In the genomic region with DNA sequence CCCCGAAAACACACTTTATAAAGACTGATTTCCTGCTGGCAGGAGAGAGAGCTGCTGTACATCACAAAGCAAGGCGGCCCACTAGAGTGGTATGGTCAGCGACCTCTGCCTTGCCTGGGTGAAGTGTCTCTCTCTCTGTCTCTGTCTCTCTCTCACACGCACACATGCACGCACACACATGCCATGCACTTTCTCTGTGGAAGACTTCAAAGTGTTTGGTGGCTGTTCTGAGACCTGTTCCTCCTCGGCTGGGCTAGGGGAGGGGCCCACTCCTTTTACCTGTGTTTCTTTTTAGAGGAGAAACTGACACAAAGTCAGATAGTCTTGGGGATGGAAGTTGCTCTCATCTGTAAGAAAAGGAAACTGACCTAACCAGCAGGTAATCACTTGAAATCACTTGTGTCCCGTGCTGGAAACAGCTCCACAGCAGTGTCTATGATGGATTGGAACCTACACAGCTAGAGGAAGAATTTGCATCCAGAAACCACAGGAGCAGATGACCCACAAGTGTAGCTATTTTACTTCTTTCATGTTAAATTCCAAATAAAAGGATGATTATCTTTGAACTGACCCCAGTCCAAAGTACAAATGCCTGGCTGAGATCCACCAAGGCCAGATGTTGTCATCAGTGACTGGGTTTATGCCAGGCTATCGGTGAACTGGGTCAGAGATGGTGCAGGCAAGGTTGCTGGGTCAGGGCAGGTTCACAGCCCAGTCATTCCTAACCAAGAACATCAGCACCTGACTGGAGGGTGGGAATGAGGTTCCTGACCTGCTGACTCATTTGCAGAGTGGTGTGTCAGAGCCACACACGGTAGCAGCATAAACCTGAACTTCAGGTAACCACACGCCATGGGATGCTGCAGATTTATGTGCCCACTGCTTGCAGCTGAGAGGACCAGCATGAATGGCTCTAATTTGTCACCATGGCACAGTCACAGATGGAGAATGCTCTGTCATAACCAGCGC, we compare ENCODE assay signal across 10 cellular contexts.
DNase-seq lines count a peak whose midpoint lies in the region; ATAC-seq and TF ChIP-seq lines count a peak whose summit lies in the region.
"Had no signal": no experiment of that assay in that cellular context is flagged by ENCODE, and none has a peak within 500 bp of the region (broad histone marks: within the 10 kb centered on the region; RNA-seq: fewer than 3 reads in every experiment).

No MANE protein-coding gene starts in this region.

- no peak overlapping the region for H3K4me3 ChIP-seq in Karpas-422 (ENCODE audit: low read length)
- H3K4me3 ChIP-seq in epithelial cell of proximal tubule (ENCODE audit: low read depth, low read length), result no peak overlapping the region
- no peak overlapping the region for H3K4me3 ChIP-seq in effector memory CD4-positive, alpha-beta T cell (ENCODE audit: insufficient read depth, low read depth, low read length, poor library complexity, severe bottlenecking)
- H3K4me3 ChIP-seq: ovary had no signal

- POLR2A ChIA-PET in activated CD8-positive, alpha-beta T cell treated with anti-CD3 and anti-CD28 coated beads for 36 hours (lab: Charles Lee), result no interaction called here
- POLR2A ChIA-PET in activated CD8-positive, alpha-beta T cell treated with anti-CD3 and anti-CD28 coated beads, Interleukin-2, amount 10 ng/mL, durations not matched to agents 7 days and 5 days (lab: Charles Lee), result no interaction called here

- H3K27ac ChIP-seq in Karpas-422 (ENCODE audit: low read length), result no peak overlapping the region
- no peak overlapping the region for H3K27ac ChIP-seq in effector memory CD4-positive, alpha-beta T cell (ENCODE audit: insufficient read depth, low read length, poor library complexity, severe bottlenecking)
- H3K27ac ChIP-seq: ovary had no signal

- CTCF ChIA-PET in activated CD8-positive, alpha-beta T cell treated with anti-CD3 and anti-CD28 coated beads for 36 hours (lab: Charles Lee), result interaction anchor here (1.5 kb wide), 1 partner anchor 322 kb away, joined by 3 read pairs; no protein-coding TSS in a partner anchor
- CTCF ChIA-PET in activated CD8-positive, alpha-beta T cell treated with anti-CD3 and anti-CD28 coated beads, Interleukin-2, amount 10 ng/mL, durations not matched to agents 7 days and 5 days (lab: Charles Lee), result no interaction called here

- H3K4me1 Mint-ChIP-seq in activated CD8-positive, alpha-beta T cell treated with anti-CD3 and anti-CD28 coated beads for 36 hours (ENCODE audit: low read depth), result peaks cover 11% of the 10 kb centered on the region
- peaks cover 6% of the 10 kb centered on the region for H3K4me1 Mint-ChIP-seq in activated CD8-positive, alpha-beta T cell treated with anti-CD3 and anti-CD28 coated beads, Interleukin-2, amount 10 ng/mL, durations not matched to agents 7 days and 5 days (ENCODE audit: low read depth)

- intact Hi-C loops in activated CD8-positive, alpha-beta T cell treated with anti-CD3 and anti-CD28 coated beads for 36 hours (cut with micrococcal nuclease), result no loop called here

- TF ChIP-seq CTCF in activated CD8-positive, alpha-beta T cell treated with anti-CD3 and anti-CD28 coated beads for 36 hours (IDR thresholded peaks at IDR 0.05), result no peak
- TF ChIP-seq CTCF in epithelial cell of proximal tubule (conservative IDR thresholded peaks at IDR 0.05; ENCODE audit: low read depth, low read length), result no peak

- H3K9ac ChIP-seq in Karpas-422 (ENCODE audit: low read length), result 0 out of 2 replicates have a peak overlapping the region, but pooled peaks have one; percentile 5

- H3K4me1 ChIP-seq in Karpas-422 (ENCODE audit: low read length), result peaks cover 21% of the 10 kb centered on the region
- H3K4me1 ChIP-seq in effector memory CD4-positive, alpha-beta T cell (ENCODE audit: control insufficient read depth, insufficient read depth, low read length, poor library complexity, severe bottlenecking), result no peaks in the 10 kb centered on the region

- H3K4me2 ChIP-seq in Karpas-422 (ENCODE audit: low read depth, low read length, poor library complexity, severe bottlenecking), result peak overlapping the region; percentile 5

- H3K36me3 ChIP-seq in Karpas-422 (ENCODE audit: insufficient read depth, low read length), result no peaks in the 10 kb centered on the region
- H3K36me3 ChIP-seq in effector memory CD4-positive, alpha-beta T cell (ENCODE audit: control insufficient read depth, insufficient read depth, low read length), result no peaks in the 10 kb centered on the region
- H3K36me3 ChIP-seq: ovary had no signal

- no peaks in the 10 kb centered on the region for H3K9me3 Mint-ChIP-seq in activated CD8-positive, alpha-beta T cell treated with anti-CD3 and anti-CD28 coated beads for 36 hours
- no peaks in the 10 kb centered on the region for H3K9me3 Mint-ChIP-seq in activated CD8-positive, alpha-beta T cell treated with anti-CD3 and anti-CD28 coated beads, Interleukin-2, amount 10 ng/mL, durations not matched to agents 7 days and 5 days (ENCODE audit: insufficient read depth)

- no peak overlapping the region for H3K4me3 Mint-ChIP-seq in activated CD8-positive, alpha-beta T cell treated with anti-CD3 and anti-CD28 coated beads for 36 hours
- H3K4me3 Mint-ChIP-seq in activated CD8-positive, alpha-beta T cell treated with anti-CD3 and anti-CD28 coated beads, Interleukin-2, amount 10 ng/mL, durations not matched to agents 7 days and 5 days, result no peak overlapping the region

- ATAC-seq in activated CD8-positive, alpha-beta T cell treated with anti-CD3 and anti-CD28 coated beads for 36 hours, result peak; percentile 61
- no peak for ATAC-seq in activated CD8-positive, alpha-beta T cell treated with anti-CD3 and anti-CD28 coated beads, Interleukin-2, amount 10 ng/mL, durations not matched to agents 7 days and 5 days
- ATAC-seq in stimulated activated naive CD8-positive, alpha-beta T cell treated with anti-CD3 and anti-CD28 coated beads, Interleukin-15, Interleukin-2, amounts not matched to agents 100 U/mL and 50 U/mL, for 24 hours, result peak; percentile 23

- no peaks in the 10 kb centered on the region for H4K20me1 ChIP-seq in Karpas-422 (ENCODE audit: insufficient read depth, low read depth, low read length)

- H3K9me3 ChIP-seq in Karpas-422 (ENCODE audit: low read length), result no peaks in the 10 kb centered on the region
- H3K9me3 ChIP-seq in effector memory CD4-positive, alpha-beta T cell (ENCODE audit: control insufficient read depth, low read length), result no peaks in the 10 kb centered on the region
- H3K9me3 ChIP-seq: ovary had no signal

- peak; percentile 23 for DNase-seq in activated CD8-positive, alpha-beta T cell treated with anti-CD3 and anti-CD28 coated beads for 36 hours
- DNase-seq in activated CD8-positive, alpha-beta T cell treated with anti-CD3 and anti-CD28 coated beads, Interleukin-2, amount 10 ng/mL, durations not matched to agents 7 days and 5 days, result no peak
- DNase-seq in Karpas-422, result no peak
- peak; percentile 44 for DNase-seq in epithelial cell of proximal tubule (ENCODE audit: low read depth)
- DNase-seq in stimulated activated naive CD8-positive, alpha-beta T cell treated with anti-CD3 and anti-CD28 coated beads, Interleukin-15, Interleukin-2, amounts not matched to agents 100 U/mL and 50 U/mL, for 24 hours, result no peak
- DNase-seq in effector memory CD4-positive, alpha-beta T cell, result no peak
- DNase-seq in NCI-H1092 treated with DMSO at 0.1 percent for 48 hours (lab: John Stamatoyannopoulos, UW), result no peak
- no peak for DNase-seq in NCI-H446 (lab: John Stamatoyannopoulos, UW)
- DNase-seq: NCI-H2029, ovary had no signal

- H3K36me3 Mint-ChIP-seq in activated CD8-positive, alpha-beta T cell treated with anti-CD3 and anti-CD28 coated beads for 36 hours (ENCODE audit: low read depth), result no peaks in the 10 kb centered on the region
- H3K36me3 Mint-ChIP-seq in activated CD8-positive, alpha-beta T cell treated with anti-CD3 and anti-CD28 coated beads, Interleukin-2, amount 10 ng/mL, durations not matched to agents 7 days and 5 days (ENCODE audit: low read depth), result no peaks in the 10 kb centered on the region

- no peak overlapping the region for H3K27ac Mint-ChIP-seq in activated CD8-positive, alpha-beta T cell treated with anti-CD3 and anti-CD28 coated beads for 36 hours
- H3K27ac Mint-ChIP-seq in activated CD8-positive, alpha-beta T cell treated with anti-CD3 and anti-CD28 coated beads, Interleukin-2, amount 10 ng/mL, durations not matched to agents 7 days and 5 days, result no peak overlapping the region

- no peaks in the 10 kb centered on the region for H3K27me3 Mint-ChIP-seq in activated CD8-positive, alpha-beta T cell treated with anti-CD3 and anti-CD28 coated beads for 36 hours
- no peaks in the 10 kb centered on the region for H3K27me3 Mint-ChIP-seq in activated CD8-positive, alpha-beta T cell treated with anti-CD3 and anti-CD28 coated beads, Interleukin-2, amount 10 ng/mL, durations not matched to agents 7 days and 5 days (ENCODE audit: low read depth)

- H3K27me3 ChIP-seq in Karpas-422 (ENCODE audit: low read length), result no peaks in the 10 kb centered on the region
- H3K27me3 ChIP-seq in effector memory CD4-positive, alpha-beta T cell (replicated peaks; ENCODE audit: control insufficient read depth, insufficient read depth, low read length, poor library complexity, severe bottlenecking), result no peaks in the 10 kb centered on the region
- H3K27me3 ChIP-seq: ovary had no signal

- H3K9me2 ChIP-seq in Karpas-422 (replicated peaks; ENCODE audit: insufficient read depth, low read length), result no peaks in the 10 kb centered on the region

- no peak overlapping the region for H2AFZ ChIP-seq in Karpas-422 (ENCODE audit: low read length)

- no peaks in the 10 kb centered on the region for H3K79me2 ChIP-seq in Karpas-422 (ENCODE audit: low read length)

Comparison
In these comparisons a context has a peak if more than half of its experiments do, and no peak if none do; other contexts are left out.
1. DNase-seq: peak in activated CD8-positive, alpha-beta T cell treated with anti-CD3 and anti-CD28 coated beads for 36 hours (single experiment) and epithelial cell of proximal tubule (single experiment); none in activated CD8-positive, alpha-beta T cell treated with anti-CD3 and anti-CD28 coated beads, Interleukin-2, amount 10 ng/mL, durations not matched to agents 7 days and 5 days (single experiment), Karpas-422 (single experiment), stimulated activated naive CD8-positive, alpha-beta T cell treated with anti-CD3 and anti-CD28 coated beads, Interleukin-15, Interleukin-2, amounts not matched to agents 100 U/mL and 50 U/mL, for 24 hours (single experiment), effector memory CD4-positive, alpha-beta T cell (0 of 3), NCI-H1092 treated with DMSO at 0.1 percent for 48 hours (single experiment) and NCI-H446 (0 of 2).